ENCODE assay signal across 8 cellular contexts in the genomic region with DNA sequence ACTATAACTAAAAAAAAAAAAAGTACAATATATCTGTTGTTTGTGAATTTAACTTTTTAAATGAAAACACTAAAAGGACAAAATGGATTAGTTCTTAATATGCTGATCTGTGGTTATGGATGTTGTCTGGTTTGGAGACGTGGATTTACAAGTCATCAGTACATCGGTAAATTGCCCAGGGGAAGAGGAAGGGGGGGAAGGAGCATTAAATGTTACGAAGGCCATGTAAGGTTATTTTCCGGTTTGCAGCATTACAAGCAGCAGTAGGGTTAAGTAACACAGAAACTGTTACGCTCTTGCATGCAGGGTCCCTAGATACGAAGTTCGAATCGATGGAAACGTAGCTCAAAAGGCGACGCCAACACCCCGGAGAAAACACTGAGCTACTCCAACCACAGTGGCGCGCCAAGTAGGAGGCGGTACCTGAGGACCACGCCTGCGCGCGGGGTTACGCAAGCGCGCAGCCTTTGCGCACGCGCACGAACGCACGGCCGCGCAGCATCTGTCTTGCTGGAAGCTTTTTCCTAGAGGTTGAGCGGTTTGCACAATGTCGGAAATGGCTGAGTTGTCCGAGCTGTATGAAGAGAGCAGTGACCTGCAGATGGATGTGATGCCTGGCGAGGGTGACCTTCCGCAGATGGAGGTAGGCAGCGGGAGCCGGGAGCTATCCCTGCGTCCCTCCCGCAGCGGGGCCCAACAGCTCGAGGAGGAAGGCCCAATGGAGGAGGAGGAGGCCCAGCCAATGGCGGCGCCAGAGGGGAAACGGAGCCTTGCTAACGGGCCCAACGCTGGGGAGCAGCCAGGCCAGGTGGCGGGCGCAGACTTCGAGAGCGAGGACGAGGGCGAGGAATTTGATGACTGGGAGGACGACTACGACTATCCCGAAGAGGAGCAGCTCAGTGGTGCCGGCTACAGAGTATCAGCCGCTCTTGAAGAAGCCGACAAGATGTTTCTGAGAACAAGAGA. TPM values are rescaled to one million over a fixed set of nuclear protein-coding genes. Genes with fewer than 3 reads are reported as not detected.
DNase-seq lines count a peak whose midpoint lies in the region; ATAC-seq and TF ChIP-seq lines count a peak whose summit lies in the region.

A gene with protein sequence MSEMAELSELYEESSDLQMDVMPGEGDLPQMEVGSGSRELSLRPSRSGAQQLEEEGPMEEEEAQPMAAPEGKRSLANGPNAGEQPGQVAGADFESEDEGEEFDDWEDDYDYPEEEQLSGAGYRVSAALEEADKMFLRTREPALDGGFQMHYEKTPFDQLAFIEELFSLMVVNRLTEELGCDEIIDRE (plus strand): TSS at position 505 of the 966 bp plus-strand sequence. CDS start 43 bp downstream, at position 548.

- H3K9me3 ChIP-seq in adipocyte (ENCODE audit: control insufficient read depth, low read length) = no peaks in the 10 kb centered on the region

- intact Hi-C loops in cardiac septum (cut with DNase I) = loop anchor here (1.0 to 5.0 kb wide), 3 partner anchors 97 to 277 kb away; a partner anchor contains a TSS

- ATAC-seq in HG02763 (IDR thresholded peaks at IDR 0.05; ENCODE audit: unreplicated experiment) = peak; percentile 98

- TF ChIP-seq CTCF in GM12865 (IDR thresholded peaks at IDR 0.05; ENCODE audit: insufficient read depth, low read depth, low read length, missing control alignments) (no peak), type B pancreatic cell (conservative IDR thresholded peaks at IDR 0.05) (no peak)

- H3K27me3 Mint-ChIP-seq in type B pancreatic cell = peaks cover 11% of the 10 kb centered on the region

- no peaks in the 10 kb centered on the region for H3K27me3 ChIP-seq in adipocyte (replicated peaks; ENCODE audit: control insufficient read depth, insufficient read depth, low read length)

- peak within 1 kb of the TSS; percentile 100 for H3K4me3 Mint-ChIP-seq in type B pancreatic cell

- peak; percentile 97 for DNase-seq in GM12865 (ENCODE audit: low read depth)
- peak; percentile 39 for DNase-seq in NCI-H1417 treated with DMSO at 0.1 percent for 48 hours (lab: John Stamatoyannopoulos, UW)
- DNase-seq in T follicular helper cell (ENCODE audit: low read depth) = peak; percentile 87
- peak; percentile 97 for DNase-seq in adipocyte (ENCODE audit: low read depth)
- DNase-seq in cardiac septum (ENCODE audit: low spot score) = peak; percentile 97
- peak; percentile 93 for DNase-seq in pons (ENCODE audit: low spot score)
- peak; percentile 92 for DNase-seq in type B pancreatic cell (ENCODE audit: extremely low spot score, unreplicated experiment)

- H3K9ac ChIP-seq in adipocyte (ENCODE audit: low read length) = peak within 1 kb of the TSS; percentile 92

- no peaks in the 10 kb centered on the region for H3K9me3 Mint-ChIP-seq in type B pancreatic cell

- H3K4me3 ChIP-seq in GM12865 (ENCODE audit: low read depth, low read length) (peak within 1 kb of the TSS; percentile 98), adipocyte (ENCODE audit: low read length) (peak within 1 kb of the TSS; percentile 95)

- peaks cover 25% of the 10 kb centered on the region for H3K4me1 Mint-ChIP-seq in type B pancreatic cell (ENCODE audit: unreplicated experiment)

- H3K27ac Mint-ChIP-seq in type B pancreatic cell = peak within 1 kb of the TSS; percentile 98

- peaks cover 17% of the 10 kb centered on the region for H3K4me1 ChIP-seq in adipocyte (ENCODE audit: control insufficient read depth, insufficient read depth, low read length)

- peaks cover 10% of the 10 kb centered on the region for H3K36me3 Mint-ChIP-seq in type B pancreatic cell

- no peaks in the 10 kb centered on the region for H3K36me3 ChIP-seq in adipocyte (ENCODE audit: control insufficient read depth, insufficient read depth, low read length, severe bottlenecking)

RNA-seq across cellular contexts. Expression of the gene that starts here (rescaled TPM):
- total RNA-seq in cardiac septum = 201 TPM
- total RNA-seq in type B pancreatic cell (ENCODE audit: low replicate concordance) = 97.8 and 164 TPM in 2 replicates

Comparison
In these comparisons a context has a peak if more than half of its experiments do, and no peak if none do; other contexts are left out.
1. Peak in every context shown above with its lines: DNase-seq, ATAC-seq and H3K4me3 ChIP-seq.
2. DNase-seq: peak in every context shown above with its lines; median percentile 97 in GM12865; 97 in adipocyte; 97 in cardiac septum; 93 in pons; 92 in type B pancreatic cell; 87 in T follicular helper cell; 39 in NCI-H1417 treated with DMSO at 0.1 percent for 48 hours.